18 cellular contexts compared by ENCODE assay signal in genomic region chr11:63958013-63958412, GRCh38. TPM values are rescaled to one million over a fixed set of nuclear protein-coding genes. Genes with fewer than 3 reads are reported as not detected.
"Had no signal": no experiment of that assay in that cellular context is flagged by ENCODE, and none has a peak within 500 bp of the region (broad histone marks: within the 10 kb centered on the region; RNA-seq: fewer than 3 reads in every experiment).

No MANE protein-coding gene starts in this region.

- H3K9me3 ChIP-seq: heart left ventricle, psoas muscle, right lobe of liver, tibial artery, upper lobe of right lung, vagina had no signal

- H3K4me3 ChIP-seq: heart left ventricle, psoas muscle, right lobe of liver, tibial artery, upper lobe of right lung, vagina had no signal

- H3K4me1 ChIP-seq: psoas muscle, right lobe of liver, upper lobe of right lung had no signal

- H3K27me3 ChIP-seq: heart left ventricle, right lobe of liver, upper lobe of right lung, vagina had no signal

- H3K9me3 Mint-ChIP-seq: endodermal cell; naive thymus-derived CD4-positive, alpha-beta T cell; nephron progenitor cell; stimulated activated memory B cell treated with anti-CD40 and anti-IgM and Interleukin-4, amounts not matched to agents 10 μg/mL and 1 μg/mL and 100 μg/mL, for 72 hours; stimulated activated naive CD8-positive, alpha-beta T cell treated with anti-CD3 and anti-CD28 coated beads, Interleukin-15, Interleukin-2, amounts not matched to agents 100 ng/mL and 50 ng/mL, for 24 hours had no signal

- H3K27me3 Mint-ChIP-seq: naive thymus-derived CD4-positive, alpha-beta T cell; stimulated activated memory B cell treated with anti-CD40 and anti-IgM and Interleukin-4, amounts not matched to agents 10 μg/mL and 1 μg/mL and 100 μg/mL, for 72 hours; stimulated activated naive CD8-positive, alpha-beta T cell treated with anti-CD3 and anti-CD28 coated beads, Interleukin-15, Interleukin-2, amounts not matched to agents 100 ng/mL and 50 ng/mL, for 24 hours had no signal

- H3K27ac ChIP-seq: heart left ventricle, psoas muscle, right lobe of liver, tibial artery, upper lobe of right lung, vagina had no signal

- H3K4me3 Mint-ChIP-seq: endodermal cell; naive thymus-derived CD4-positive, alpha-beta T cell; nephron progenitor cell; stimulated activated memory B cell treated with anti-CD40 and anti-IgM and Interleukin-4, amounts not matched to agents 10 μg/mL and 1 μg/mL and 100 μg/mL, for 72 hours; stimulated activated naive CD8-positive, alpha-beta T cell treated with anti-CD3 and anti-CD28 coated beads, Interleukin-15, Interleukin-2, amounts not matched to agents 100 ng/mL and 50 ng/mL, for 24 hours had no signal

- ATAC-seq: naive thymus-derived CD4-positive, alpha-beta T cell; psoas muscle; right lobe of liver; stimulated activated memory B cell treated with anti-CD40 and anti-IgM and Interleukin-4, amounts not matched to agents 10 μg/mL and 1 μg/mL and 100 μg/mL, for 72 hours; upper lobe of right lung had no signal

- H3K27ac Mint-ChIP-seq: endodermal cell; naive thymus-derived CD4-positive, alpha-beta T cell; nephron progenitor cell; stimulated activated memory B cell treated with anti-CD40 and anti-IgM and Interleukin-4, amounts not matched to agents 10 μg/mL and 1 μg/mL and 100 μg/mL, for 72 hours; stimulated activated naive CD8-positive, alpha-beta T cell treated with anti-CD3 and anti-CD28 coated beads, Interleukin-15, Interleukin-2, amounts not matched to agents 100 ng/mL and 50 ng/mL, for 24 hours had no signal

- DNase-seq: effector CD4-positive, alpha-beta T cell; endodermal cell; foreskin melanocyte; heart left ventricle; hippocampal formation; mesendoderm; naive thymus-derived CD4-positive, alpha-beta T cell; nephron progenitor cell; psoas muscle; retina; right lobe of liver; stimulated activated CD4-positive, alpha-beta T cell treated with anti-CD3 and anti-CD28 coated beads, Interleukin-4, amount 100 ng/mL, for 1 hour; stimulated activated CD8-positive, alpha-beta memory T cell treated with anti-CD3 and anti-CD28 coated beads, Interleukin-4, amount 100 ng/mL, for 48 hours; tibial artery; upper lobe of right lung had no signal

RNA-seq across cellular contexts. Expression of gene RCOR2, which starts 41.0 kb away (rescaled TPM):
- total RNA-seq: vagina had no signal
